1 cellular context compared by ENCODE assay signal in the genomic region with DNA sequence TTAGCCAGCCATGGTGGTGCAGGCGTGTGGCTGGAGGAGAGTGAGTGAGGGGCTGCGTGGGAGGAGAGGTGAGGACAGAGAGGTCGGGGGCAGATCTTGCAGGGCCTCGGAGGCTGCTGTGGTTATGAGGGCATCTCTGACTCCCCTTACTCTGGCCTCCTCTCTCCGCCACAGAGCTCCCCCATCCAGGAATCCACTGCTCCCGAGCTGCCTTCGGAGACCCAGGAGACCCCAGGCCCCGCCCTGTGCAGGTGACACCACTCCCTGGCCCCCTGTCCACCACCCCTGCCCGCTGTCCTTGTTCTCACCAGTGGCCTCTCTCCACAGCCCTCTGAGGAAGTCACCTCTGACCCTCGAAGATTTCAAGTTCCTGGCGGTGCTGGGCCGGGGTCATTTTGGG.
TF ChIP-seq lines count a peak whose summit lies in the region.

No MANE protein-coding gene starts in this region.

TF ChIP-seq in K562, 482 proteins besides CTCF, POLR2A, EP300 and RAD21:
- TF ChIP-seq CEBPZ (IDR thresholded peaks at IDR 0.05; ENCODE audit: borderline replicate concordance, low read depth, low read length) (no peak), NR2F6 (CRISPR knock-in tag; IDR thresholded peaks at IDR 0.05) (no peak), ZNF12 (CRISPR knock-in tag; IDR thresholded peaks at IDR 0.05) (no peak), ZNF518B (CRISPR knock-in tag; IDR thresholded peaks at IDR 0.05) (no peak), ZNF717 (CRISPR knock-in tag; IDR thresholded peaks at IDR 0.05) (no peak), KHSRP (IDR thresholded peaks at IDR 0.05) (no peak), POLR2G (IDR thresholded peaks at IDR 0.05; ENCODE audit: low read depth, low read length) (0 out of 2 replicates have a peak, but pooled peaks have one; percentile 26)
TF ChIP-seq in K562: peak in this region for 1.
